Comparison of ENCODE assay signal across 15 cellular contexts in genomic region chr18:10878703-10879102, GRCh38.
DNase-seq lines count a peak whose midpoint lies in the region; ATAC-seq, FAIRE-seq and TF ChIP-seq lines count a peak whose summit lies in the region.
"Had no signal": no experiment of that assay in that cellular context is flagged by ENCODE, and none has a peak within 500 bp of the region (broad histone marks: within the 10 kb centered on the region; RNA-seq: fewer than 3 reads in every experiment).

No MANE protein-coding gene starts in this region.

- ATAC-seq in GM19351 (IDR thresholded peaks at IDR 0.05; ENCODE audit: unreplicated experiment) (peak; percentile 88), HG02642 (IDR thresholded peaks at IDR 0.05; ENCODE audit: poor library complexity, unreplicated experiment) (peak; percentile 95), HG03442 (IDR thresholded peaks at IDR 0.05; ENCODE audit: unreplicated experiment) (peak; percentile 71)
- no peak for ATAC-seq in naive thymus-derived CD4-positive, alpha-beta T cell
- ATAC-seq: natural killer cell had no signal

- no peak overlapping the region for H3K27ac ChIP-seq in naive thymus-derived CD4-positive, alpha-beta T cell (ENCODE audit: low read depth, low read length)
- H3K27ac ChIP-seq: cardiac muscle cell, esophagus squamous epithelium, SK-N-MC had no signal

- H3K4me3 ChIP-seq in naive thymus-derived CD4-positive, alpha-beta T cell (ENCODE audit: low read length), result no peak overlapping the region
- H3K4me3 ChIP-seq: cardiac muscle cell, esophagus squamous epithelium, SK-N-MC had no signal

- DNase-seq in GM12891 (ENCODE audit: insufficient read length, low spot score) (peak; percentile 41), glutamatergic neuron (no peak), NCI-H2081 (lab: John Stamatoyannopoulos, UW) (no peak)
- no peak for DNase-seq in activated naive CD4-positive, alpha-beta T cell treated with Interleukin-2 at 50 U/mL for 16 hours
- DNase-seq in naive thymus-derived CD4-positive, alpha-beta T cell, result no peak
- DNase-seq: activated CD4-positive, CD25-positive, alpha-beta regulatory T cell treated with anti-CD3 and anti-CD28 coated beads, Interleukin-2, amount 50 U/mL, for 72 hours; esophagus squamous epithelium; natural killer cell; NCI-H526 treated with DMSO at 0.1 percent for 48 hours had no signal

- no peak for TF ChIP-seq POLR2A in GM12891 (IDR thresholded peaks at IDR 0.05; ENCODE audit: low read depth, low read length)

- H3K36me3 Mint-ChIP-seq in glutamatergic neuron (ENCODE audit: unreplicated experiment), result no peaks in the 10 kb centered on the region
- H3K36me3 Mint-ChIP-seq in naive thymus-derived CD4-positive, alpha-beta T cell, result no peaks in the 10 kb centered on the region
- H3K36me3 Mint-ChIP-seq: natural killer cell had no signal

- FAIRE-seq in GM12891 (lab: Jason Lieb, UNC), result peak; percentile 92

- no peaks in the 10 kb centered on the region for H3K9me3 ChIP-seq in naive thymus-derived CD4-positive, alpha-beta T cell (ENCODE audit: control insufficient read depth in 2 of 3, low read length in 3 of 3)
- H3K9me3 ChIP-seq: esophagus squamous epithelium had no signal

- CTCF ChIA-PET in naive thymus-derived CD4-positive, alpha-beta T cell (lab: Charles Lee), result no interaction called here

- peaks cover 6% of the 10 kb centered on the region for H3K4me1 Mint-ChIP-seq in glutamatergic neuron (ENCODE audit: low read depth, unreplicated experiment)
- no peaks in the 10 kb centered on the region for H3K4me1 Mint-ChIP-seq in naive thymus-derived CD4-positive, alpha-beta T cell
- H3K4me1 Mint-ChIP-seq: natural killer cell had no signal

- TF ChIP-seq CTCF in glutamatergic neuron (IDR thresholded peaks at IDR 0.05; ENCODE audit: partially characterized antibody, unreplicated experiment), result no peak

- no peaks in the 10 kb centered on the region for H3K9me3 Mint-ChIP-seq in glutamatergic neuron (ENCODE audit: unreplicated experiment)
- peaks cover 0 to 4% (median 0%) of the 10 kb centered on the region in 11 donors for H3K9me3 Mint-ChIP-seq in naive thymus-derived CD4-positive, alpha-beta T cell
- H3K9me3 Mint-ChIP-seq: activated T-helper 2 cell treated with anti-CD3 and anti-CD28 coated beads, Interferon-gamma antibody, Interleukin-2, Interleukin-4, amounts not matched to agents 10 μg/mL and 5 μg/mL and 100 μg/mL, durations not matched to agents 14 hours and 24 hours and 36 hours had no signal

- no peaks in the 10 kb centered on the region for H3K27me3 ChIP-seq in naive thymus-derived CD4-positive, alpha-beta T cell (ENCODE audit: control insufficient read depth in 2 of 2, insufficient read depth in 2 of 2, low read length in 2 of 2)
- H3K27me3 ChIP-seq: cardiac muscle cell, esophagus squamous epithelium had no signal

- H3K27me3 Mint-ChIP-seq in glutamatergic neuron (ENCODE audit: unreplicated experiment), result peaks cover 2% of the 10 kb centered on the region
- H3K27me3 Mint-ChIP-seq in naive thymus-derived CD4-positive, alpha-beta T cell, result peaks cover 0 to 7% (median 0%) of the 10 kb centered on the region in 5 donors

- intact Hi-C loops in naive thymus-derived CD4-positive, alpha-beta T cell (cut with micrococcal nuclease), result no loop called here

- no peak overlapping the region for H3K27ac Mint-ChIP-seq in glutamatergic neuron (ENCODE audit: unreplicated experiment)
- no peak overlapping the region for H3K27ac Mint-ChIP-seq in naive thymus-derived CD4-positive, alpha-beta T cell
- H3K27ac Mint-ChIP-seq: activated T-helper 2 cell treated with anti-CD3 and anti-CD28 coated beads, Interferon-gamma antibody, Interleukin-2, Interleukin-4, amounts not matched to agents 10 μg/mL and 5 μg/mL and 100 μg/mL, durations not matched to agents 14 hours and 24 hours and 36 hours; natural killer cell had no signal

- POLR2A ChIA-PET in naive thymus-derived CD4-positive, alpha-beta T cell (lab: Charles Lee), result no interaction called here

- no peak overlapping the region for H3K4me3 Mint-ChIP-seq in glutamatergic neuron (ENCODE audit: unreplicated experiment)
- no peak overlapping the region for H3K4me3 Mint-ChIP-seq in naive thymus-derived CD4-positive, alpha-beta T cell
- H3K4me3 Mint-ChIP-seq: natural killer cell had no signal

- no peaks in the 10 kb centered on the region for H3K36me3 ChIP-seq in naive thymus-derived CD4-positive, alpha-beta T cell (ENCODE audit: control insufficient read depth in 2 of 3, insufficient read depth in 3 of 3, low read length in 3 of 3)
- H3K36me3 ChIP-seq: cardiac muscle cell, esophagus squamous epithelium had no signal

- no peaks in the 10 kb centered on the region for H3K4me1 ChIP-seq in naive thymus-derived CD4-positive, alpha-beta T cell (ENCODE audit: control insufficient read depth in 2 of 2, insufficient read depth in 2 of 2, low read length in 2 of 2)
- H3K4me1 ChIP-seq: esophagus squamous epithelium had no signal

TF ChIP-seq in GM12891, 5 proteins besides CTCF, POLR2A, EP300 and RAD21:
- TF ChIP-seq POLR2AphosphoS5 (IDR thresholded peaks at IDR 0.05; ENCODE audit: low read depth, low read length), result peak; percentile 22; the same call in 1 of the 2 replicates
- TF ChIP-seq SPI1 (IDR thresholded peaks at IDR 0.05; ENCODE audit: low read depth, low read length), result no peak
